ENCODE assay signal across 9 cellular contexts in genomic region chr4:184409911-184410692, GRCh38.
DNase-seq lines count a peak whose midpoint lies in the region; ATAC-seq and TF ChIP-seq lines count a peak whose summit lies in the region.
"Had no signal": no experiment of that assay in that cellular context is flagged by ENCODE, and none has a peak within 500 bp of the region (broad histone marks: within the 10 kb centered on the region; RNA-seq: fewer than 3 reads in every experiment).

No MANE protein-coding gene starts in this region.

- ATAC-seq in GM18505 (IDR thresholded peaks at IDR 0.05; ENCODE audit: unreplicated experiment), result peak; percentile 43
- ATAC-seq in HG02852 (IDR thresholded peaks at IDR 0.05; ENCODE audit: unreplicated experiment), result peak; percentile 71
- peak; percentile 41 to 71 (median 43) for ATAC-seq in natural killer cell
- no peak for ATAC-seq in GM19467 (IDR thresholded peaks at IDR 0.05; ENCODE audit: unreplicated experiment)

- H3K27ac Mint-ChIP-seq in natural killer cell, result peak overlapping the region; percentile 92 to 97

- TF ChIP-seq CTCF in natural killer cell (IDR thresholded peaks at IDR 0.05), result no peak
- TF ChIP-seq CTCF in WERI-Rb-1 (IDR thresholded peaks at IDR 0.05; ENCODE audit: low read depth, low read length), result no peak

- TF ChIP-seq POLR2A in GM18505 (IDR thresholded peaks at IDR 0.05; ENCODE audit: borderline replicate concordance, extremely low read depth, insufficient read depth, insufficient read length), result no peak

- H3K27me3 ChIP-seq in WERI-Rb-1 (ENCODE audit: insufficient read depth, low read depth, severe bottlenecking), result no peaks in the 10 kb centered on the region

- H3K9me3 Mint-ChIP-seq in natural killer cell, result no peaks in the 10 kb centered on the region

- H3K4me3 Mint-ChIP-seq in natural killer cell, result peak overlapping the region; percentile 76

- no peak overlapping the region for H3K27ac ChIP-seq in WERI-Rb-1

- H3K4me3 ChIP-seq in WERI-Rb-1 (ENCODE audit: low read depth, low read length), result no peak overlapping the region

- H3K27me3 Mint-ChIP-seq in natural killer cell (ENCODE audit: low read depth in 2 of 2), result no peaks in the 10 kb centered on the region

- no peaks in the 10 kb centered on the region for H3K9me3 ChIP-seq in WERI-Rb-1 (ENCODE audit: severe bottlenecking)

- no peaks in the 10 kb centered on the region for H3K36me3 Mint-ChIP-seq in natural killer cell

- H3K4me1 Mint-ChIP-seq in natural killer cell, result peaks cover 67 to 69% of the 10 kb centered on the region in 2 donors

- DNase-seq in activated T-cell treated with anti-CD3 and anti-CD28 coated beads for 1 hour (ENCODE audit: low read depth) (peak; percentile 10), natural killer cell (peak; percentile 19), dedifferentiated amniotic fluid mesenchymal stem cell (ENCODE audit: extremely low spot score) (no peak), WERI-Rb-1 (no peak), NCI-H510A (lab: John Stamatoyannopoulos, UW) (no peak)
- DNase-seq: NCI-H2029 had no signal

- intact Hi-C loops in natural killer cell (cut with micrococcal nuclease), result no loop called here

- H3K36me3 ChIP-seq in WERI-Rb-1, result peaks cover 9% of the 10 kb centered on the region

Comparison
In these comparisons a context has a peak if more than half of its experiments do, and no peak if none do; other contexts are left out.
1. DNase-seq: peak in activated T-cell treated with anti-CD3 and anti-CD28 coated beads for 1 hour (single experiment) and natural killer cell (single experiment); none in dedifferentiated amniotic fluid mesenchymal stem cell (single experiment), WERI-Rb-1 (single experiment) and NCI-H510A (single experiment).